In genomic region chr3:17686613-17687012, GRCh38 we compare ENCODE assay signal across 11 cellular contexts.
DNase-seq lines count a peak whose midpoint lies in the region; ATAC-seq and TF ChIP-seq lines count a peak whose summit lies in the region.
"Had no signal": no experiment of that assay in that cellular context is flagged by ENCODE, and none has a peak within 500 bp of the region (broad histone marks: within the 10 kb centered on the region; RNA-seq: fewer than 3 reads in every experiment).

No MANE protein-coding gene starts in this region.

- DNase-seq in OCI-M1 (lab: John Stamatoyannopoulos, UW) (peak; percentile 62), globus pallidus (ENCODE audit: low spot score) (peak; percentile 70), NCI-H1930 (lab: John Stamatoyannopoulos, UW) (no peak)
- DNase-seq in activated effector memory CD4-positive, alpha-beta T cell treated with anti-CD3 and anti-CD28 coated beads, Interleukin-2, amount 50 U/mL, for 16 hours: no peak
- DNase-seq: gastrocnemius medialis, T-helper 17 cell had no signal

- no peak for ATAC-seq in GM21367 (IDR thresholded peaks at IDR 0.05; ENCODE audit: unreplicated experiment)
- ATAC-seq in HG03097 (IDR thresholded peaks at IDR 0.05; ENCODE audit: low FRiP score, unreplicated experiment): no peak
- ATAC-seq: T-helper 17 cell had no signal

- peak; percentile 46 for TF ChIP-seq CTCF in 22Rv1 (IDR thresholded peaks at IDR 0.05)
- TF ChIP-seq CTCF in GM12873 (IDR thresholded peaks at IDR 0.05; ENCODE audit: insufficient read depth, low read depth, low read length, missing control alignments): peak; percentile 16

- no peak overlapping the region for H3K27ac ChIP-seq in 22Rv1
- H3K27ac ChIP-seq: gastrocnemius medialis, prostate gland had no signal

Comparison
In these comparisons a context has a peak if more than half of its experiments do, and no peak if none do; other contexts are left out.
1. DNase-seq: peak in OCI-M1 (single experiment) and globus pallidus (single experiment); none in activated effector memory CD4-positive, alpha-beta T cell treated with anti-CD3 and anti-CD28 coated beads, Interleukin-2, amount 50 U/mL, for 16 hours (single experiment) and NCI-H1930 (0 of 2).